In genomic region chr9:124013263-124014211, GRCh38 we compare ENCODE assay signal across 1 cellular context.
A peak's percentile ranks its signal among the peaks of the same experiment; 100 is the strongest.
TF ChIP-seq lines count a peak whose summit lies in the region.

No MANE protein-coding gene starts in this region.

TF ChIP-seq in H1, 55 proteins besides CTCF, POLR2A, EP300 and RAD21 (continued from another document):
- peak; percentile 86 for TF ChIP-seq CTBP2 (IDR thresholded peaks at IDR 0.05; ENCODE audit: borderline replicate concordance, insufficient read depth, insufficient read length, low read length)
- no peak for TF ChIP-seq USF2 (IDR thresholded peaks at IDR 0.05; ENCODE audit: low read length)
- no peak for TF ChIP-seq CEBPB (IDR thresholded peaks at IDR 0.05; ENCODE audit: low read depth, low read length)
- 0 out of 2 replicates have a peak, but pooled peaks have one; percentile 26 for TF ChIP-seq E2F6 (IDR thresholded peaks at IDR 0.05)
- TF ChIP-seq RBBP5 (IDR thresholded peaks at IDR 0.05; ENCODE audit: borderline replicate concordance, low read depth, low read length) = peak; percentile 44; the same call in 1 of the 2 replicates
- TF ChIP-seq CREB1 (IDR thresholded peaks at IDR 0.05) = 0 out of 2 replicates have a peak, but pooled peaks have one; percentile 43
- TF ChIP-seq BACH1 (IDR thresholded peaks at IDR 0.05; ENCODE audit: low read length) = no peak
- no peak for TF ChIP-seq CBX5 (IDR thresholded peaks at IDR 0.05; ENCODE audit: low read depth, low read length)
- TF ChIP-seq RNF2 (IDR thresholded peaks at IDR 0.05; ENCODE audit: borderline replicate concordance, low read depth, low read length, missing control alignments, poor library complexity, severe bottlenecking) = peak; percentile 41
- peak; percentile 76 for TF ChIP-seq SUZ12 (IDR thresholded peaks at IDR 0.05; ENCODE audit: low read length)
- TF ChIP-seq MAX (IDR thresholded peaks at IDR 0.05) = peak; percentile 82
- peak; percentile 64 for TF ChIP-seq EZH2 (IDR thresholded peaks at IDR 0.05; ENCODE audit: low read depth, low read length, severe bottlenecking)
